9 cellular contexts compared by ENCODE assay signal in the genomic region with DNA sequence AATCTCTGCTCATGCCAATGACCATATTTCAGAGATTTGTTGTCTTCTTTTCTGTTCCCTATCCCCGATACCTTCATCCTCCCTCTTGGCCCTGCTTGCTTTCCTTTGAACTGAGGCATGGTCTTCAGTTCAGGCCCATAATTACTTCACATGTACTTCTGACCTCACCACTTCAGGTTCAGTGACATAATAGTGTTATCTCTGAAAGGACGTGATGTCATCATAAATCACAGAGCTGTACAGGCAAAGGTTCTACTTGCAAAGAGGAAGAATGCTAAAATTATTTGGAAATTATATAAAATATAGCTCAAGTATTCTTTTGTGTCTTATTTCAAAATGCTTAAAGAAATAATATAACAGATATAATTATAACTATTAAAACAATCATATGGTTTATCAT.
"Had no signal": no experiment of that assay in that cellular context is flagged by ENCODE, and none has a peak within 500 bp of the region (broad histone marks: within the 10 kb centered on the region; RNA-seq: fewer than 3 reads in every experiment).

No MANE protein-coding gene starts in this region.

- FAIRE-seq: H1, H54, HTR-8/SVneo had no signal

- H3K4me3 ChIP-seq: GM23248 had no signal

- H3K36me3 Mint-ChIP-seq: IgD-negative memory B cell had no signal

- DNase-seq: GM23248, H9, HCEC 1CT, HFFc6, KBM-7 had no signal

- H3K27me3 Mint-ChIP-seq: IgD-negative memory B cell had no signal

- H3K27ac ChIP-seq: GM23248 had no signal

- H3K4me3 Mint-ChIP-seq: H9, HFFc6, IgD-negative memory B cell had no signal

- H3K4me1 Mint-ChIP-seq: IgD-negative memory B cell had no signal

- H3K27ac Mint-ChIP-seq: H9, HFFc6, IgD-negative memory B cell had no signal

- H2AFZ ChIP-seq: GM23248 had no signal
